ENCODE assay signal across 3 cellular contexts in the genomic region with DNA sequence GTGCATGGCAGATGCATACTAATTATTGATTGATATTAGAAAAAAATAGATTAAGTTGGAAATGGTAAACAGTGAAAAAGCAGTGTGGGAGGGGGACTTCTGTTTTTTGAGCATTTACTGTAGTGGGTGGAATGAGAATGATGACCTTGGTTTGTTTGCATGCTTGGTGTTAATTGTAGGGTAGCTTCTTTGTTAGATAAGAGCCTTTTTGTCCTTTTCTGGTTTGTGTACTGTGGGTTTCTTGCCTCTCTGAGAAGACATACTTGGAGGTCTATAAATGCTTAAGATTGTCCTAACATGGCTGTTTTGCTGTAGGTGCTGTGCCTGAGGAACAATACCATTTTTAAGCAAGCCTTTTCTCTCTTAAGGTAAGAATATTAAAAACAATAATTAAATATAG.
TF ChIP-seq lines count a peak whose summit lies in the region.

No MANE protein-coding gene starts in this region.

TF ChIP-seq in GM12891, 5 proteins besides CTCF, POLR2A, EP300 and RAD21:
- TF ChIP-seq TAF1 (IDR thresholded peaks at IDR 0.05; ENCODE audit: low read depth, low read length): no peak
- TF ChIP-seq PAX5 (IDR thresholded peaks at IDR 0.05; ENCODE audit: insufficient read depth, low read length, severe bottlenecking): no peak
- TF ChIP-seq POU2F2 (IDR thresholded peaks at IDR 0.05; ENCODE audit: low read depth, low read length): no peak
- TF ChIP-seq SPI1 (IDR thresholded peaks at IDR 0.05; ENCODE audit: low read depth, low read length): peak; percentile 33; the same call in 1 of the 2 replicates
- TF ChIP-seq POLR2AphosphoS5 (IDR thresholded peaks at IDR 0.05; ENCODE audit: low read depth, low read length): no peak

TF ChIP-seq in GM23338, 12 proteins besides CTCF, POLR2A, EP300 and RAD21 (continues in another document):
- no peak for TF ChIP-seq STAT1 (IDR thresholded peaks at IDR 0.05; ENCODE audit: unreplicated experiment)
- TF ChIP-seq, protein P1, sequence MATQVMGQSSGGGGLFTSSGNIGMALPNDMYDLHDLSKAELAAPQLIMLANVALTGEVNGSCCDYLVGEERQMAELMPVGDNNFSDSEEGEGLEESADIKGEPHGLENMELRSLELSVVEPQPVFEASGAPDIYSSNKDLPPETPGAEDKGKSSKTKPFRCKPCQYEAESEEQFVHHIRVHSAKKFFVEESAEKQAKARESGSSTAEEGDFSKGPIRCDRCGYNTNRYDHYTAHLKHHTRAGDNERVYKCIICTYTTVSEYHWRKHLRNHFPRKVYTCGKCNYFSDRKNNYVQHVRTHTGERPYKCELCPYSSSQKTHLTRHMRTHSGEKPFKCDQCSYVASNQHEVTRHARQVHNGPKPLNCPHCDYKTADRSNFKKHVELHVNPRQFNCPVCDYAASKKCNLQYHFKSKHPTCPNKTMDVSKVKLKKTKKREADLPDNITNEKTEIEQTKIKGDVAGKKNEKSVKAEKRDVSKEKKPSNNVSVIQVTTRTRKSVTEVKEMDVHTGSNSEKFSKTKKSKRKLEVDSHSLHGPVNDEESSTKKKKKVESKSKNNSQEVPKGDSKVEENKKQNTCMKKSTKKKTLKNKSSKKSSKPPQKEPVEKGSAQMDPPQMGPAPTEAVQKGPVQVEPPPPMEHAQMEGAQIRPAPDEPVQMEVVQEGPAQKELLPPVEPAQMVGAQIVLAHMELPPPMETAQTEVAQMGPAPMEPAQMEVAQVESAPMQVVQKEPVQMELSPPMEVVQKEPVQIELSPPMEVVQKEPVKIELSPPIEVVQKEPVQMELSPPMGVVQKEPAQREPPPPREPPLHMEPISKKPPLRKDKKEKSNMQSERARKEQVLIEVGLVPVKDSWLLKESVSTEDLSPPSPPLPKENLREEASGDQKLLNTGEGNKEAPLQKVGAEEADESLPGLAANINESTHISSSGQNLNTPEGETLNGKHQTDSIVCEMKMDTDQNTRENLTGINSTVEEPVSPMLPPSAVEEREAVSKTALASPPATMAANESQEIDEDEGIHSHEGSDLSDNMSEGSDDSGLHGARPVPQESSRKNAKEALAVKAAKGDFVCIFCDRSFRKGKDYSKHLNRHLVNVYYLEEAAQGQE (IDR thresholded peaks at IDR 0.05; ENCODE audit: unreplicated experiment): no peak
- TF ChIP-seq POLR2AphosphoS5 (IDR thresholded peaks at IDR 0.05; ENCODE audit: low read depth): no peak
- no peak for TF ChIP-seq ZNF114 (CRISPR knock-in tag; IDR thresholded peaks at IDR 0.05)
- TF ChIP-seq, protein P2, sequence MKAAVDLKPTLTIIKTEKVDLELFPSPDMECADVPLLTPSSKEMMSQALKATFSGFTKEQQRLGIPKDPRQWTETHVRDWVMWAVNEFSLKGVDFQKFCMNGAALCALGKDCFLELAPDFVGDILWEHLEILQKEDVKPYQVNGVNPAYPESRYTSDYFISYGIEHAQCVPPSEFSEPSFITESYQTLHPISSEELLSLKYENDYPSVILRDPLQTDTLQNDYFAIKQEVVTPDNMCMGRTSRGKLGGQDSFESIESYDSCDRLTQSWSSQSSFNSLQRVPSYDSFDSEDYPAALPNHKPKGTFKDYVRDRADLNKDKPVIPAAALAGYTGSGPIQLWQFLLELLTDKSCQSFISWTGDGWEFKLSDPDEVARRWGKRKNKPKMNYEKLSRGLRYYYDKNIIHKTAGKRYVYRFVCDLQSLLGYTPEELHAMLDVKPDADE (IDR thresholded peaks at IDR 0.05): no peak
- TF ChIP-seq CREB1 (CRISPR knock-in tag; IDR thresholded peaks at IDR 0.05; ENCODE audit: low read depth): no peak
- no peak for TF ChIP-seq JUNB (IDR thresholded peaks at IDR 0.05; ENCODE audit: unreplicated experiment)
- TF ChIP-seq EZH2phosphoT487 (IDR thresholded peaks at IDR 0.05; ENCODE audit: unreplicated experiment): no peak
- TF ChIP-seq NANOG (IDR thresholded peaks at IDR 0.05; ENCODE audit: borderline replicate concordance): no peak

TF ChIP-seq in H1, 55 proteins besides CTCF, POLR2A, EP300 and RAD21:
- TF ChIP-seq SIX5 (IDR thresholded peaks at IDR 0.05; ENCODE audit: low read depth, low read length) (no peak), EZH2 (IDR thresholded peaks at IDR 0.05; ENCODE audit: low read depth, low read length, severe bottlenecking) (no peak), BCL11A (IDR thresholded peaks at IDR 0.05; ENCODE audit: low read depth in 2 of 2, low read length in 2 of 2) (no peak)
- TF ChIP-seq, protein P3, sequence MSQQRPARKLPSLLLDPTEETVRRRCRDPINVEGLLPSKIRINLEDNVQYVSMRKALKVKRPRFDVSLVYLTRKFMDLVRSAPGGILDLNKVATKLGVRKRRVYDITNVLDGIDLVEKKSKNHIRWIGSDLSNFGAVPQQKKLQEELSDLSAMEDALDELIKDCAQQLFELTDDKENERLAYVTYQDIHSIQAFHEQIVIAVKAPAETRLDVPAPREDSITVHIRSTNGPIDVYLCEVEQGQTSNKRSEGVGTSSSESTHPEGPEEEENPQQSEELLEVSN (IDR thresholded peaks at IDR 0.05): no peak
